8 cellular contexts compared by ENCODE assay signal in genomic region chr11:58524232-58525036, GRCh38. TPM values are rescaled to one million over a fixed set of nuclear protein-coding genes. Genes with fewer than 3 reads are reported as not detected.
A peak's percentile ranks its signal among the peaks of the same experiment; 100 is the strongest.
DNase-seq lines count a peak whose midpoint lies in the region; ATAC-seq and TF ChIP-seq lines count a peak whose summit lies in the region.

No MANE protein-coding gene starts in this region.

- peak overlapping the region in 2 of 4 donors; percentile 0 to 6 for H3K4me3 ChIP-seq in esophagus squamous epithelium
- peak overlapping the region; percentile 10 for H3K4me3 ChIP-seq in naive thymus-derived CD4-positive, alpha-beta T cell (ENCODE audit: low read length)
- H3K4me3 ChIP-seq in thyroid gland (replicated peaks in 1 of 3) = no peak overlapping the region

- WGBS in esophagus squamous epithelium, 2 donors = 18 to 24% methylated on average over 7 of the region's 7 CpGs
- 21% methylated on average over 7 of the region's 7 CpGs for WGBS in thyroid gland, 2 donors

- TF ChIP-seq POLR2A in esophagus squamous epithelium (IDR thresholded peaks at IDR 0.05) (no peak), thyroid gland (IDR thresholded peaks at IDR 0.05) (no peak)

- peak; percentile 64 for ATAC-seq in GM19438 (IDR thresholded peaks at IDR 0.05; ENCODE audit: low read depth, unreplicated experiment)
- peak; percentile 11 for ATAC-seq in HG03469 (IDR thresholded peaks at IDR 0.05; ENCODE audit: unreplicated experiment)
- peak; percentile 46 for ATAC-seq in activated CD8-positive, alpha-beta memory T cell treated with anti-CD3 and anti-CD28 coated beads, Interleukin-2, amount 10 ng/mL, durations not matched to agents 7 days and 5 days
- ATAC-seq in naive thymus-derived CD4-positive, alpha-beta T cell = peak; percentile 78

- TF ChIP-seq CTCF in esophagus squamous epithelium (IDR thresholded peaks at IDR 0.05) (peak; percentile 53 to 76 (median 60)), thyroid gland (IDR thresholded peaks at IDR 0.05) (peak in 5 of 6 experiments; percentile 52 to 61 (median 55))

- H3K4me1 ChIP-seq in esophagus squamous epithelium (peaks cover 0 to 11% (median 0%) of the 10 kb centered on the region in 3 donors), thyroid gland (peaks cover 0 to 4% of the 10 kb centered on the region in 2 donors)
- H3K4me1 ChIP-seq in naive thymus-derived CD4-positive, alpha-beta T cell (ENCODE audit: control insufficient read depth in 2 of 2, insufficient read depth in 2 of 2, low read length in 2 of 2) = peaks cover 18 to 50% of the 10 kb centered on the region in 2 donors

- intact Hi-C loops in esophagus squamous epithelium (cut with DNase I) (no loop called here), thyroid gland (cut with DNase I) (no loop called here)
- intact Hi-C loops in naive thymus-derived CD4-positive, alpha-beta T cell (cut with micrococcal nuclease) = loop anchor here (1.0 to 10.0 kb wide), 18 partner anchors 51 to 1030 kb away; partner anchors contain the start of genes SELENOH (in 2 of the 2), CLP1 (in 1 of the 2), FAM111A (in 1 of the 2) and LPXN (in 1 of the 2)

- H3K36me3 ChIP-seq in esophagus squamous epithelium (peaks cover 0 to 16% (median 0%) of the 10 kb centered on the region in 3 donors), thyroid gland (peaks cover 6 to 9% of the 10 kb centered on the region in 2 donors)
- H3K36me3 ChIP-seq in naive thymus-derived CD4-positive, alpha-beta T cell (ENCODE audit: control insufficient read depth in 2 of 3, insufficient read depth in 3 of 3, low read length in 3 of 3) = peaks cover 8 to 19% (median 10%) of the 10 kb centered on the region in 3 experiments

- H3K27ac ChIP-seq in esophagus squamous epithelium (peak overlapping the region in 2 of 4 donors; percentile 1 to 10), thyroid gland (no peak overlapping the region)
- H3K27ac ChIP-seq in naive thymus-derived CD4-positive, alpha-beta T cell (ENCODE audit: low read depth, low read length) = peak overlapping the region; percentile 75

- no peaks in the 10 kb centered on the region for H3K27me3 Mint-ChIP-seq in activated CD8-positive, alpha-beta memory T cell treated with anti-CD3 and anti-CD28 coated beads, Interleukin-2, amount 10 ng/mL, durations not matched to agents 7 days and 5 days
- no peaks in the 10 kb centered on the region for H3K27me3 Mint-ChIP-seq in naive thymus-derived CD4-positive, alpha-beta T cell

- H3K27me3 ChIP-seq in esophagus squamous epithelium (no peaks in the 10 kb centered on the region), thyroid gland (no peaks in the 10 kb centered on the region)
- no peaks in the 10 kb centered on the region for H3K27me3 ChIP-seq in naive thymus-derived CD4-positive, alpha-beta T cell (ENCODE audit: control insufficient read depth in 2 of 2, insufficient read depth in 2 of 2, low read length in 2 of 2)

- peak; percentile 82 for DNase-seq in DMS 273 (lab: John Stamatoyannopoulos, UW; ENCODE audit: unreplicated experiment)
- DNase-seq in NCI-H526 treated with DMSO at 0.1 percent for 48 hours (lab: John Stamatoyannopoulos, UW) = peak; percentile 54
- peak; percentile 61 for DNase-seq in activated CD8-positive, alpha-beta memory T cell treated with anti-CD3 and anti-CD28 coated beads, Interleukin-2, amount 10 ng/mL, durations not matched to agents 7 days and 5 days
- no peak for DNase-seq in esophagus squamous epithelium (lab: John Stamatoyannopoulos, UW)
- DNase-seq in naive thymus-derived CD4-positive, alpha-beta T cell = peak in 8 of 9 donors; percentile 39 to 78 (median 70)
- DNase-seq in thyroid gland = peak; percentile 52 to 70

- POLR2A ChIA-PET in naive thymus-derived CD4-positive, alpha-beta T cell (lab: Charles Lee) = interaction anchor here (0.6 to 11.7 kb wide), 9 partner anchors 43 to 1010 kb away, joined by 3 to 140 read pairs (median 3); partner anchors contain the start of genes LPXN and ZFP91

- peaks cover 29% of the 10 kb centered on the region for H3K36me3 Mint-ChIP-seq in activated CD8-positive, alpha-beta memory T cell treated with anti-CD3 and anti-CD28 coated beads, Interleukin-2, amount 10 ng/mL, durations not matched to agents 7 days and 5 days
- peaks cover 10 to 20% (median 18%) of the 10 kb centered on the region in 5 donors for H3K36me3 Mint-ChIP-seq in naive thymus-derived CD4-positive, alpha-beta T cell

- no peaks in the 10 kb centered on the region for H3K9me3 Mint-ChIP-seq in activated CD8-positive, alpha-beta memory T cell treated with anti-CD3 and anti-CD28 coated beads, Interleukin-2, amount 10 ng/mL, durations not matched to agents 7 days and 5 days (ENCODE audit: low read depth)
- no peaks in the 10 kb centered on the region for H3K9me3 Mint-ChIP-seq in naive thymus-derived CD4-positive, alpha-beta T cell

- H3K9me3 ChIP-seq in esophagus squamous epithelium = no peaks in the 10 kb centered on the region
- no peaks in the 10 kb centered on the region for H3K9me3 ChIP-seq in naive thymus-derived CD4-positive, alpha-beta T cell (ENCODE audit: control insufficient read depth in 2 of 3, low read length in 3 of 3)
- no peaks in the 10 kb centered on the region for H3K9me3 ChIP-seq in thyroid gland

- H3K27ac Mint-ChIP-seq in activated CD8-positive, alpha-beta memory T cell treated with anti-CD3 and anti-CD28 coated beads, Interleukin-2, amount 10 ng/mL, durations not matched to agents 7 days and 5 days = peak overlapping the region; percentile 77
- H3K27ac Mint-ChIP-seq in naive thymus-derived CD4-positive, alpha-beta T cell = peak overlapping the region; percentile 84 to 99 (median 97)

- H3K4me1 Mint-ChIP-seq in activated CD8-positive, alpha-beta memory T cell treated with anti-CD3 and anti-CD28 coated beads, Interleukin-2, amount 10 ng/mL, durations not matched to agents 7 days and 5 days = peaks cover 35% of the 10 kb centered on the region
- peaks cover 27 to 90% (median 54%) of the 10 kb centered on the region in 7 donors for H3K4me1 Mint-ChIP-seq in naive thymus-derived CD4-positive, alpha-beta T cell

- CTCF ChIA-PET in activated CD8-positive, alpha-beta memory T cell treated with anti-CD3 and anti-CD28 coated beads, Interleukin-2, amount 10 ng/mL, durations not matched to agents 7 days and 5 days (lab: Charles Lee) = interaction anchor here (1.1 to 1.3 kb wide), 4 partner anchors 11 to 31 kb away, joined by 3 to 6 read pairs (median 5); no protein-coding TSS in a partner anchor
- CTCF ChIA-PET in naive thymus-derived CD4-positive, alpha-beta T cell (lab: Charles Lee) = interaction anchor here (0.6 to 3.3 kb wide), 25 partner anchors 9 to 1194 kb away, joined by 3 to 27 read pairs (median 4); partner anchors contain the start of gene OR5B21

- peak overlapping the region; percentile 27 for H3K4me3 Mint-ChIP-seq in activated CD8-positive, alpha-beta memory T cell treated with anti-CD3 and anti-CD28 coated beads, Interleukin-2, amount 10 ng/mL, durations not matched to agents 7 days and 5 days
- peak overlapping the region; percentile 65 to 85 (median 80) for H3K4me3 Mint-ChIP-seq in naive thymus-derived CD4-positive, alpha-beta T cell

RNA-seq across cellular contexts. Expression of gene OR5B21, which starts 16.5 kb away (rescaled TPM):
- under 1 TPM; 0.44 to 0.96 TPM for total RNA-seq in activated CD8-positive, alpha-beta memory T cell treated with anti-CD3 and anti-CD28 coated beads, Interleukin-2, amount 10 ng/mL, durations not matched to agents 7 days and 5 days
- total RNA-seq in esophagus squamous epithelium (not detected), thyroid gland (not detected)
- total RNA-seq in naive thymus-derived CD4-positive, alpha-beta T cell = 1 to 10 TPM in 3 of 5 experiments, not detected in 2; 1.1 to 2.1 (median 1.9) TPM
- polyA plus RNA-seq in naive thymus-derived CD4-positive, alpha-beta T cell = not detected

RNA-seq across cellular contexts. Expression of gene LPXN, which starts 51.2 kb away (rescaled TPM):
- total RNA-seq in activated CD8-positive, alpha-beta memory T cell treated with anti-CD3 and anti-CD28 coated beads, Interleukin-2, amount 10 ng/mL, durations not matched to agents 7 days and 5 days = 100 to 1,000 TPM; 141 to 225 TPM
- total RNA-seq in esophagus squamous epithelium (10 to 100 TPM in 1 of 4 donors, 1 to 10 TPM in 3; 1.7 to 12.4 (median 4.4) TPM), thyroid gland (10 to 100 TPM in 2 of 4 donors, 1 to 10 TPM in 2; 5.8 to 14.4 (median 9.4) TPM)
- 100 to 1,000 TPM in 3 of 5 experiments, 10 to 100 TPM in 2; 58.2 to 147 (median 142) TPM for total RNA-seq in naive thymus-derived CD4-positive, alpha-beta T cell
- polyA plus RNA-seq in naive thymus-derived CD4-positive, alpha-beta T cell = 100 to 1,000 TPM; 169 to 215 TPM

RNA-seq across cellular contexts. Expression of gene ZFP91, which starts 54.4 kb away (rescaled TPM):
- total RNA-seq in activated CD8-positive, alpha-beta memory T cell treated with anti-CD3 and anti-CD28 coated beads, Interleukin-2, amount 10 ng/mL, durations not matched to agents 7 days and 5 days = 10 to 100 TPM; 54.8 to 69.7 TPM
- total RNA-seq in esophagus squamous epithelium = 10 to 100 TPM; 26.6 to 48.6 (median 40.5) TPM
- total RNA-seq in naive thymus-derived CD4-positive, alpha-beta T cell = 10 to 100 TPM; 36.9 to 53.8 (median 40.9) TPM
- 1 to 10 TPM; 6.5 to 7.2 TPM for polyA plus RNA-seq in naive thymus-derived CD4-positive, alpha-beta T cell
- total RNA-seq in thyroid gland = 10 to 100 TPM; 49.8 to 63.7 (median 59.1) TPM

Comparison
In these comparisons a context has a peak if more than half of its experiments do, and no peak if none do; other contexts are left out.
1. ATAC-seq: peak in every context shown above with its lines; median percentile 78 in naive thymus-derived CD4-positive, alpha-beta T cell; 64 in GM19438; 46 in activated CD8-positive, alpha-beta memory T cell treated with anti-CD3 and anti-CD28 coated beads, Interleukin-2, amount 10 ng/mL, durations not matched to agents 7 days and 5 days; 11 in HG03469.
2. intact Hi-C loops: an anchor here in naive thymus-derived CD4-positive, alpha-beta T cell (1.0 to 10.0 kb wide); none called in esophagus squamous epithelium and thyroid gland.